Comparison of ENCODE assay signal across 10 cellular contexts in genomic region chr21:45329261-45330074, GRCh38. TPM values are rescaled to one million over a fixed set of nuclear protein-coding genes. Genes with fewer than 3 reads are reported as not detected.
DNase-seq lines count a peak whose midpoint lies in the region; ATAC-seq and TF ChIP-seq lines count a peak whose summit lies in the region.
"Had no signal": no experiment of that assay in that cellular context is flagged by ENCODE, and none has a peak within 500 bp of the region (broad histone marks: within the 10 kb centered on the region; RNA-seq: fewer than 3 reads in every experiment).

No MANE protein-coding gene starts in this region.

- H3K36me3 ChIP-seq in mesendoderm (ENCODE audit: control insufficient read depth, insufficient read depth, low read length) (no peaks in the 10 kb centered on the region), uterus (no peaks in the 10 kb centered on the region)

- no peak overlapping the region for H4K8ac ChIP-seq in mesendoderm (ENCODE audit: low read depth, low read length)

- H2BK15ac ChIP-seq in mesendoderm (replicated peaks; ENCODE audit: low read depth), result no peak overlapping the region

- H2BK5ac ChIP-seq in mesendoderm (ENCODE audit: low read length), result peak overlapping the region; percentile 35

- H2AK5ac ChIP-seq in mesendoderm (ENCODE audit: low read length), result peak overlapping the region; percentile 58

- H3K79me2 ChIP-seq in mesendoderm (ENCODE audit: control insufficient read depth, insufficient read depth, low read length), result no peaks in the 10 kb centered on the region

- H3K23ac ChIP-seq in mesendoderm (ENCODE audit: low read length), result no peak overlapping the region

- no peak overlapping the region for H2BK120ac ChIP-seq in mesendoderm (ENCODE audit: low read depth, low read length)

- H3K18ac ChIP-seq in mesendoderm (ENCODE audit: low read length), result peak overlapping the region; percentile 5

- ATAC-seq in Right ventricle myocardium superior (ENCODE audit: poor library complexity) (no peak), left ventricle myocardium superior (no peak)
- ATAC-seq: effector memory CD8-positive, alpha-beta T cell had no signal

- no peak overlapping the region for H3K4me2 ChIP-seq in mesendoderm (ENCODE audit: low read length)

- no peaks in the 10 kb centered on the region for H3K79me1 ChIP-seq in mesendoderm (ENCODE audit: low read length)

- peaks cover 10% of the 10 kb centered on the region for H3K4me1 ChIP-seq in mesendoderm (ENCODE audit: control insufficient read depth, low read depth, low read length)
- peaks cover 14 to 17% of the 10 kb centered on the region in 2 donors for H3K4me1 ChIP-seq in uterus

- H3K9ac ChIP-seq in mesendoderm (ENCODE audit: low read length), result no peak overlapping the region

- intact Hi-C loops in Right ventricle myocardium superior (cut with DNase I), result no loop called here
- intact Hi-C loops in left ventricle myocardium superior (cut with micrococcal nuclease), result no loop called here
- intact Hi-C loops in uterus (cut with DNase I; ENCODE audit: low total_unique reads), result no loop called here

- no CpG with 5 or more reads among the region's 30 CpGs for WGBS in mesendoderm (ENCODE audit: extremely low coverage, insufficient coverage, low lambda C conversion rate)

- peak in 1 of 2 donors; percentile 28 for TF ChIP-seq POLR2A in uterus (IDR thresholded peaks at IDR 0.05)

- H3K4ac ChIP-seq in mesendoderm (ENCODE audit: low read depth, low read length), result peak overlapping the region; percentile 22

- DNase-seq in Right ventricle myocardium superior, result peak; percentile 42
- no peak for DNase-seq in left ventricle myocardium superior
- no peak for DNase-seq in coronary artery (ENCODE audit: low spot score)
- peak; percentile 66 for DNase-seq in mesendoderm
- no peak for DNase-seq in uterus
- DNase-seq in caudate nucleus (lab: John Stamatoyannopoulos, UW), result no peak
- DNase-seq in Kasumi-1 (lab: John Stamatoyannopoulos, UW), result no peak
- no peak for DNase-seq in NCI-H748 treated with DMSO at 0.1 percent for 48 hours (lab: John Stamatoyannopoulos, UW)
- DNase-seq: effector memory CD8-positive, alpha-beta T cell; MM.1S had no signal

- H3K56ac ChIP-seq in mesendoderm (ENCODE audit: low read length), result peak overlapping the region; percentile 70

- no peak overlapping the region for H4K5ac ChIP-seq in mesendoderm (ENCODE audit: low read length)

- TF ChIP-seq CTCF in coronary artery (IDR thresholded peaks at IDR 0.05) (no peak), uterus (IDR thresholded peaks at IDR 0.05) (no peak)

- no peaks in the 10 kb centered on the region for H3K9me3 ChIP-seq in uterus

- H3K27me3 ChIP-seq in mesendoderm (ENCODE audit: insufficient read depth, low read length, poor library complexity), result no peaks in the 10 kb centered on the region
- no peaks in the 10 kb centered on the region for H3K27me3 ChIP-seq in uterus

- H3K27ac ChIP-seq in coronary artery (peak overlapping the region; percentile 16 to 28), mesendoderm (ENCODE audit: low read depth, low read length) (peak overlapping the region; percentile 71), uterus (peak overlapping the region; percentile 67 to 76), caudate nucleus (ENCODE audit: low read depth, low read length) (no peak overlapping the region)

- H3K4me3 ChIP-seq in coronary artery (no peak overlapping the region), mesendoderm (ENCODE audit: low read length) (no peak overlapping the region), uterus (no peak overlapping the region)

RNA-seq across cellular contexts. Expression of gene POFUT2, which starts 41.8 kb away (rescaled TPM):
- total RNA-seq in Right ventricle myocardium superior (15.3 TPM), left ventricle myocardium superior (15.7 TPM), uterus (10 to 100 TPM in 3 of 4 donors, 1 to 10 TPM in 1; 6.2 to 49.7 (median 24.6) TPM)
- 17.3 TPM for polyA plus RNA-seq in mesendoderm (2013, experiment 1 of 2)
- 17.4 TPM for polyA plus RNA-seq in mesendoderm (2013, experiment 2 of 2)

Comparison
In these comparisons a context has a peak if more than half of its experiments do, and no peak if none do; other contexts are left out.
1. DNase-seq: peak in Right ventricle myocardium superior (single experiment) and mesendoderm (single experiment); none in left ventricle myocardium superior (single experiment), coronary artery (single experiment), uterus (0 of 2), caudate nucleus (0 of 61), Kasumi-1 (0 of 2) and NCI-H748 treated with DMSO at 0.1 percent for 48 hours (single experiment).